ENCODE assay signal across 12 cellular contexts in genomic region chr12:38139456-38139855, GRCh38.
DNase-seq lines count a peak whose midpoint lies in the region; ATAC-seq and TF ChIP-seq lines count a peak whose summit lies in the region.
"Had no signal": no experiment of that assay in that cellular context is flagged by ENCODE, and none has a peak within 500 bp of the region (broad histone marks: within the 10 kb centered on the region; RNA-seq: fewer than 3 reads in every experiment).

No MANE protein-coding gene starts in this region.

- TF ChIP-seq EP300 in SK-N-SH (IDR thresholded peaks at IDR 0.05; ENCODE audit: borderline replicate concordance in 1 of 2, low read depth in 1 of 2, low read length in 1 of 2) = no peak

- no peak for ATAC-seq in SK-N-SH treated with all-trans-retinoic acid at 6 μM for 48 hours
- no peak for ATAC-seq in HG03442 (IDR thresholded peaks at IDR 0.05; ENCODE audit: unreplicated experiment)
- no peak for ATAC-seq in HG03159 (IDR thresholded peaks at IDR 0.05; ENCODE audit: unreplicated experiment)
- ATAC-seq in GM19035 (IDR thresholded peaks at IDR 0.05; ENCODE audit: unreplicated experiment) = no peak

- no peaks in the 10 kb centered on the region for H3K9me3 Mint-ChIP-seq in Calu3 (ENCODE audit: low read depth, unreplicated experiment)
- H3K9me3 Mint-ChIP-seq: CD8-positive, alpha-beta T cell had no signal

- no TSS peak for BruUV-seq in Calu3 (replicated peaks; lab: Mats Ljungman, UMichigan)
- BruUV-seq in mammary epithelial cell (replicated peaks; lab: Mats Ljungman, UMichigan) = no TSS peak

- H3K23ac ChIP-seq in neuronal stem cell (ENCODE audit: low read depth, low read length, poor library complexity) = no peak overlapping the region

- H3K18ac ChIP-seq in neuronal stem cell (ENCODE audit: low read length) = no peak overlapping the region

- no peak overlapping the region for H2BK5ac ChIP-seq in neuronal stem cell (ENCODE audit: low read length)

- H3K79me2 ChIP-seq in SK-N-SH (ENCODE audit: insufficient read depth) (no peaks in the 10 kb centered on the region), mammary epithelial cell (ENCODE audit: insufficient read depth, low read length) (no peaks in the 10 kb centered on the region)

- intact Hi-C loops in Calu3 (cut with micrococcal nuclease; ENCODE audit: unreplicated experiment) = no loop called here
- intact Hi-C loops in mammary epithelial cell (cut with micrococcal nuclease) = loop anchor here (10.0 kb wide), 2 partner anchors 145 to 765 kb away; partner anchors contain the start of gene CPNE8

- DNase-seq in SK-N-SH = no peak
- no peak for DNase-seq in Calu3
- no peak for DNase-seq in mammary epithelial cell
- DNase-seq in neuronal stem cell (ENCODE audit: low spot score) = no peak
- DNase-seq: CD8-positive, alpha-beta T cell; H9 had no signal

- H4K20me1 ChIP-seq in SK-N-SH (ENCODE audit: insufficient read depth) = no peaks in the 10 kb centered on the region
- no peaks in the 10 kb centered on the region for H4K20me1 ChIP-seq in mammary epithelial cell (ENCODE audit: insufficient read depth, low read length)
- H4K20me1 ChIP-seq: BLaER1 treated with 17β-estradiol and CSF1 and Interleukin-3, amounts not matched to agents 10 nM and 100 nM had no signal

- H3K4me3 Mint-ChIP-seq in Calu3 (ENCODE audit: low read depth, unreplicated experiment) = no peak overlapping the region

- POLR2A ChIA-PET in SK-N-SH (lab: Yijun Ruan, JAX) = no interaction called here

- H3K27me3 ChIP-seq in SK-N-SH (ENCODE audit: insufficient read depth) (peaks cover 32% of the 10 kb centered on the region; the same call in 1 of the 2 replicates), mammary epithelial cell (ENCODE audit: insufficient read depth, low read length) (no peaks in the 10 kb centered on the region), neuronal stem cell (ENCODE audit: control insufficient read depth in 3 of 3, insufficient read depth in 3 of 3, low read depth in 1 of 3, low read length in 3 of 3) (no peaks in the 10 kb centered on the region)
- H3K27me3 ChIP-seq: BLaER1 treated with 17β-estradiol and CSF1 and Interleukin-3, amounts not matched to agents 10 nM and 100 nM had no signal

- peaks cover 10% of the 10 kb centered on the region for H3K4me1 Mint-ChIP-seq in Calu3 (ENCODE audit: low read depth, unreplicated experiment)
- H3K4me1 Mint-ChIP-seq: H9 had no signal

- no peak for TF ChIP-seq CTCF in SK-N-SH (IDR thresholded peaks at IDR 0.05)
- TF ChIP-seq CTCF in Calu3 (IDR thresholded peaks at IDR 0.05; ENCODE audit: unreplicated experiment) = no peak
- no peak for TF ChIP-seq CTCF in mammary epithelial cell (conservative IDR thresholded peaks at IDR 0.05 in 1 of 2, IDR thresholded peaks at IDR 0.05 in 1 of 2; ENCODE audit: extremely low read depth in 1 of 2, insufficient read depth in 1 of 2, low read depth in 1 of 2, low read length in 2 of 2)

- peak overlapping the region; percentile 6 for H3K27ac Mint-ChIP-seq in Calu3 (ENCODE audit: unreplicated experiment)
- H3K27ac Mint-ChIP-seq: H9 had no signal

- no peak overlapping the region for H2BK15ac ChIP-seq in neuronal stem cell (ENCODE audit: low read length)

- H2AFZ ChIP-seq in SK-N-SH (ENCODE audit: low read depth) = 0 out of 2 replicates have a peak overlapping the region, but pooled peaks have one; percentile 56
- H2AFZ ChIP-seq in mammary epithelial cell (ENCODE audit: low read depth, low read length) = peak overlapping the region; percentile 44
- peak overlapping the region; percentile 45 for H2AFZ ChIP-seq in neuronal stem cell (ENCODE audit: low read length)

- H3K4me3 ChIP-seq in SK-N-SH (ENCODE audit: low read depth in 2 of 2, low read length in 1 of 2) (no peak overlapping the region), mammary epithelial cell (replicated peaks in 1 of 3; ENCODE audit: insufficient read depth in 1 of 3, low read depth in 2 of 3, low read length in 3 of 3) (no peak overlapping the region), neuronal stem cell (ENCODE audit: low read length in 2 of 2) (no peak overlapping the region)
- H3K4me3 ChIP-seq: K562 had no signal

- no peaks in the 10 kb centered on the region for H3K27me3 Mint-ChIP-seq in Calu3 (ENCODE audit: unreplicated experiment)

- H4K8ac ChIP-seq in neuronal stem cell (ENCODE audit: low read depth, low read length) = no peak overlapping the region

- H3K27ac ChIP-seq in SK-N-SH (ENCODE audit: low read depth in 2 of 2, low read length in 1 of 2) (no peak overlapping the region), mammary epithelial cell (ENCODE audit: insufficient read depth, low read depth, low read length) (no peak overlapping the region), neuronal stem cell (replicated peaks; ENCODE audit: low read length) (no peak overlapping the region)
- H3K27ac ChIP-seq: BLaER1 treated with 17β-estradiol and CSF1 and Interleukin-3, amounts not matched to agents 10 nM and 100 nM had no signal

- no peak overlapping the region for H4K91ac ChIP-seq in neuronal stem cell (ENCODE audit: low read depth, low read length, poor library complexity)

- H3K79me1 ChIP-seq in neuronal stem cell (ENCODE audit: low read depth, low read length) = no peaks in the 10 kb centered on the region

- H3K9me3 ChIP-seq in SK-N-SH (no peaks in the 10 kb centered on the region), mammary epithelial cell (replicated peaks; ENCODE audit: insufficient read depth, low read length) (no peaks in the 10 kb centered on the region), neuronal stem cell (replicated peaks in 1 of 2; ENCODE audit: control insufficient read depth in 2 of 2, insufficient read depth in 1 of 2, low read depth in 1 of 2, low read length in 2 of 2) (peaks cover 0 to 14% of the 10 kb centered on the region in 2 donors)

- CTCF ChIA-PET in SK-N-SH (lab: Yijun Ruan, JAX) (interaction anchor here (0.6 to 0.8 kb wide), 4 partner anchors 9 to 372 kb away, joined by 3 to 12 read pairs (median 3); partner anchors contain the start of gene ALG10B), Calu3 (lab: Charles Lee) (interaction anchor here (0.7 to 0.9 kb wide), 3 partner anchors 10 to 176 kb away, joined by 3 read pairs; no protein-coding TSS in a partner anchor), mammary epithelial cell (lab: Charles Lee; ENCODE audit: low non-redundant PET) (interaction anchor here (0.7 kb wide), 1 partner anchor 81 kb away, joined by 5 read pairs; no protein-coding TSS in a partner anchor)

- dilution Hi-C loops in mammary epithelial cell (cut with HindIII; ENCODE audit: low sequenced_read_pairs) = no loop called here

- H3K4me2 ChIP-seq in SK-N-SH (no peak overlapping the region), mammary epithelial cell (ENCODE audit: insufficient read depth, low read depth, low read length) (no peak overlapping the region), neuronal stem cell (ENCODE audit: insufficient read depth, low read length, poor library complexity, severe bottlenecking) (no peak overlapping the region)

- H3K36me3 Mint-ChIP-seq in Calu3 (ENCODE audit: insufficient read depth, unreplicated experiment) = peaks cover 16% of the 10 kb centered on the region
- H3K36me3 Mint-ChIP-seq: CD8-positive, alpha-beta T cell had no signal

- H2AK5ac ChIP-seq in neuronal stem cell (ENCODE audit: low read depth, low read length) = no peak overlapping the region

- H3K9ac ChIP-seq in SK-N-SH (no peak overlapping the region), mammary epithelial cell (ENCODE audit: insufficient read depth, low read length) (no peak overlapping the region), neuronal stem cell (ENCODE audit: low read depth, low read length, poor library complexity) (no peak overlapping the region)

- H3K4me1 ChIP-seq in SK-N-SH (ENCODE audit: control insufficient read depth in 1 of 2, insufficient read depth in 2 of 2, low read depth in 1 of 2, low read length in 1 of 2) = peaks cover 0 to 4% of the 10 kb centered on the region in 2 experiments; a peak in 1 of 4 replicates
- H3K4me1 ChIP-seq in mammary epithelial cell (ENCODE audit: insufficient read depth, low read length) = peaks cover 6% of the 10 kb centered on the region
- no peaks in the 10 kb centered on the region for H3K4me1 ChIP-seq in neuronal stem cell (ENCODE audit: control insufficient read depth in 2 of 2, insufficient read depth in 1 of 2, low read depth in 1 of 2, low read length in 2 of 2)

- in situ Hi-C loops in mammary epithelial cell (cut with MboI; ENCODE audit: low sequenced_read_pairs in 2 of 2) = loop anchor here in 1 of 2 donors (5.0 kb wide), 1 partner anchor 178 kb away; the partner anchor contains the start of gene ALG10B

- H3K14ac ChIP-seq in neuronal stem cell (ENCODE audit: low read length) = no peak overlapping the region

- no peak overlapping the region for H3K4ac ChIP-seq in neuronal stem cell (ENCODE audit: low read length)

- WGBS in SK-N-SH (ENCODE audit: low lambda C conversion rate) = 27% methylated on average over 12 of the region's 13 CpGs
- WGBS in mammary epithelial cell (ENCODE audit: low coverage, missing lambda C conversion rate) = 85% methylated on average over 11 of the region's 13 CpGs
- no CpG with 5 or more reads among the region's 13 CpGs for WGBS in neuronal stem cell (ENCODE audit: extremely low coverage in 2 of 2, insufficient read length in 2 of 2, insufficient replicate concordance in 1 of 2), 2 donors

- no peaks in the 10 kb centered on the region for H3K9me2 ChIP-seq in SK-N-SH

- H3K36me3 ChIP-seq in SK-N-SH (replicated peaks in 1 of 2; ENCODE audit: control insufficient read depth in 1 of 2, insufficient read depth in 2 of 2, low read length in 1 of 2) = no peaks in the 10 kb centered on the region
- H3K36me3 ChIP-seq in mammary epithelial cell (ENCODE audit: insufficient read depth, low read length) = no peaks in the 10 kb centered on the region
- H3K36me3 ChIP-seq in neuronal stem cell (replicated peaks in 1 of 2; ENCODE audit: control insufficient read depth in 2 of 2, insufficient read depth in 2 of 2, low read length in 2 of 2) = no peaks in the 10 kb centered on the region
- H3K36me3 ChIP-seq: BLaER1 treated with 17β-estradiol and CSF1 and Interleukin-3, amounts not matched to agents 10 nM and 100 nM had no signal

- H3F3A ChIP-seq in SK-N-SH (replicated peaks; ENCODE audit: insufficient read depth) = no peaks in the 10 kb centered on the region

- H2BK120ac ChIP-seq in neuronal stem cell (ENCODE audit: low read depth, low read length) = no peak overlapping the region

- no peak overlapping the region for H2BK12ac ChIP-seq in neuronal stem cell (ENCODE audit: low read length)

- TF ChIP-seq RAD21 in SK-N-SH (IDR thresholded peaks at IDR 0.05; ENCODE audit: low read length) = no peak

TF ChIP-seq in SK-N-SH, 30 proteins besides CTCF, POLR2A, EP300 and RAD21 (continues in another document):
- TF ChIP-seq ELF1 (IDR thresholded peaks at IDR 0.05) = no peak
- TF ChIP-seq YY1 (IDR thresholded peaks at IDR 0.05; ENCODE audit: low read depth) = no peak
